Comparison of ENCODE assay signal across 10 cellular contexts in the genomic region with DNA sequence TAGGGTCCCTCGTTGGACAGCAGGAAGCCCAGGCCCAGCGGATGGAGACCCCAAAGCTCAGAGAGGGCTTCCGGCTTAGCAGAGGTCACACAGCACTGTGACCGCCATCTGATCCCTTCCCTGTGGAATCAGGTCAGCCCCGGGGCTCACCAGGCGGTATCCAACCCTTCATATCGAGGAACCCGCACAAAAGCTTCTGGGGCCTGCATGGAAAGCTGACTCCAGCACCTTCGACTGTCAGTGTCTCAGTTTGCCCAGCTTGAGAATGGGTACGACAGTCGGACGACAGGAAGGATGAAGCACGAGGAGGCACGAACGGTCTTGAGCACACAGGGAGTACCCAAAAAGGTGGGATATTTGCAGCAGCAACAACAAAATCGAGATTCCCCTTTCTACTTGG. TPM values are rescaled to one million over a fixed set of nuclear protein-coding genes. Genes with fewer than 3 reads are reported as not detected.
DNase-seq lines count a peak whose midpoint lies in the region; ATAC-seq and TF ChIP-seq lines count a peak whose summit lies in the region.
"Had no signal": no experiment of that assay in that cellular context is flagged by ENCODE, and none has a peak within 500 bp of the region (broad histone marks: within the 10 kb centered on the region; RNA-seq: fewer than 3 reads in every experiment).

No MANE protein-coding gene starts in this region.

- H3K4me1 ChIP-seq in OCI-LY7 (ENCODE audit: insufficient read depth, low read length, poor library complexity, severe bottlenecking) (peaks cover 37% of the 10 kb centered on the region), psoas muscle (peaks cover 40% of the 10 kb centered on the region)

- H2AFZ ChIP-seq in OCI-LY7 (ENCODE audit: low read length), result no peak overlapping the region

- H3K27me3 Mint-ChIP-seq in T-helper 1 cell treated with Interleukin-12 subunit alpha and Interleukin-12 subunit beta and Interleukin-4 antibody, amounts not matched to agents 30 μg/mL and 1 μg/mL, for 36 hours (ENCODE audit: low read depth), result no peaks in the 10 kb centered on the region
- H3K27me3 Mint-ChIP-seq in dendritic cell treated with granulocyte-macrophage colony-stimulating factor and Interleukin-4, amounts not matched to agents 40 ng/mL and 50 ng/mL, for 4 days, result no peaks in the 10 kb centered on the region

- peaks cover 65% of the 10 kb centered on the region for H3K36me3 ChIP-seq in OCI-LY7 (ENCODE audit: insufficient read depth, low read length)
- peaks cover 4 to 41% of the 10 kb centered on the region in 2 donors for H3K36me3 ChIP-seq in psoas muscle (ENCODE audit: insufficient read depth in 1 of 2, low read depth in 1 of 2)

- H3K4me3 ChIP-seq in OCI-LY7 (ENCODE audit: low read depth, low read length, poor library complexity, severe bottlenecking) (no peak overlapping the region), psoas muscle (no peak overlapping the region)
- H3K4me3 ChIP-seq: mucosa of descending colon had no signal

- H3K27ac ChIP-seq in OCI-LY7 (ENCODE audit: low read depth, low read length, poor library complexity, severe bottlenecking) (no peak overlapping the region), psoas muscle (peak overlapping the region; percentile 85)

- no peaks in the 10 kb centered on the region for H3K9me3 Mint-ChIP-seq in T-helper 1 cell treated with Interleukin-12 subunit alpha and Interleukin-12 subunit beta and Interleukin-4 antibody, amounts not matched to agents 30 μg/mL and 1 μg/mL, for 36 hours
- H3K9me3 Mint-ChIP-seq in dendritic cell treated with granulocyte-macrophage colony-stimulating factor and Interleukin-4, amounts not matched to agents 40 ng/mL and 50 ng/mL, for 4 days, result no peaks in the 10 kb centered on the region

- intact Hi-C loops in OCI-LY7 (cut with micrococcal nuclease; ENCODE audit: unreplicated experiment), result no loop called here
- intact Hi-C loops in dendritic cell treated with granulocyte-macrophage colony-stimulating factor and Interleukin-4, amounts not matched to agents 40 ng/mL and 50 ng/mL, for 4 days (cut with micrococcal nuclease), result no loop called here
- intact Hi-C loops in psoas muscle (cut with DNase I), result no loop called here

- peaks cover 31% of the 10 kb centered on the region for H3K36me3 Mint-ChIP-seq in T-helper 1 cell treated with Interleukin-12 subunit alpha and Interleukin-12 subunit beta and Interleukin-4 antibody, amounts not matched to agents 30 μg/mL and 1 μg/mL, for 36 hours (ENCODE audit: low read depth)
- peaks cover 73% of the 10 kb centered on the region for H3K36me3 Mint-ChIP-seq in dendritic cell treated with granulocyte-macrophage colony-stimulating factor and Interleukin-4, amounts not matched to agents 40 ng/mL and 50 ng/mL, for 4 days (ENCODE audit: low read depth)

- DNase-seq in T-helper 1 cell (no peak), OCI-LY7 (ENCODE audit: low spot score) (no peak), psoas muscle (no peak), SIG-M5 treated with dmso at 0.1 percent for 504 hours (lab: John Stamatoyannopoulos, UW; ENCODE audit: unreplicated experiment) (no peak), NCI-H2029 treated with DMSO at 0.1 percent for 48 hours (lab: John Stamatoyannopoulos, UW) (no peak), D341Med (ENCODE audit: low spot score) (no peak)
- DNase-seq: DMS53, mucosa of descending colon had no signal

- no peak for TF ChIP-seq CTCF in OCI-LY7 (conservative IDR thresholded peaks at IDR 0.05; ENCODE audit: low read length)
- no peak for TF ChIP-seq CTCF in psoas muscle (IDR thresholded peaks at IDR 0.05)

- POLR2A ChIA-PET in OCI-LY7 (lab: Charles Lee), result interaction anchor here (0.6 to 2.1 kb wide), 2 partner anchors 17 to 24 kb away, joined by 5 to 7 read pairs; no protein-coding TSS in a partner anchor

- H3K27me3 ChIP-seq in psoas muscle (ENCODE audit: insufficient read depth in 3 of 3, low read length in 2 of 3), result no peaks in the 10 kb centered on the region

- H3K27ac Mint-ChIP-seq in T-helper 1 cell treated with Interleukin-12 subunit alpha and Interleukin-12 subunit beta and Interleukin-4 antibody, amounts not matched to agents 30 μg/mL and 1 μg/mL, for 36 hours, result peak overlapping the region; percentile 31
- no peak overlapping the region for H3K27ac Mint-ChIP-seq in dendritic cell treated with granulocyte-macrophage colony-stimulating factor and Interleukin-4, amounts not matched to agents 40 ng/mL and 50 ng/mL, for 4 days

- 85 to 87% (median 85%) methylated on average over 16 of the region's 16 CpGs for WGBS in psoas muscle, 3 donors

- no peak for ATAC-seq in psoas muscle
- ATAC-seq: mucosa of descending colon had no signal

- peaks cover 4% of the 10 kb centered on the region; the same call in 1 of the 2 replicates for H4K20me1 ChIP-seq in OCI-LY7 (ENCODE audit: insufficient read depth, low read length)

- H3K9me2 ChIP-seq in OCI-LY7 (ENCODE audit: insufficient read depth, low read length), result no peaks in the 10 kb centered on the region

- no peaks in the 10 kb centered on the region for H3K9me3 ChIP-seq in OCI-LY7 (ENCODE audit: low read length)
- H3K9me3 ChIP-seq in psoas muscle, result no peaks in the 10 kb centered on the region
- H3K9me3 ChIP-seq: mucosa of descending colon had no signal

- peak overlapping the region; percentile 44 for H3K4me3 Mint-ChIP-seq in T-helper 1 cell treated with Interleukin-12 subunit alpha and Interleukin-12 subunit beta and Interleukin-4 antibody, amounts not matched to agents 30 μg/mL and 1 μg/mL, for 36 hours
- peak overlapping the region; percentile 39 for H3K4me3 Mint-ChIP-seq in dendritic cell treated with granulocyte-macrophage colony-stimulating factor and Interleukin-4, amounts not matched to agents 40 ng/mL and 50 ng/mL, for 4 days

- TSS peak; percentile 74 for BruUV-seq in OCI-LY7 (replicated peaks; lab: Mats Ljungman, UMichigan)

- peaks cover 30% of the 10 kb centered on the region for H3K4me1 Mint-ChIP-seq in T-helper 1 cell treated with Interleukin-12 subunit alpha and Interleukin-12 subunit beta and Interleukin-4 antibody, amounts not matched to agents 30 μg/mL and 1 μg/mL, for 36 hours (ENCODE audit: low read depth)
- peaks cover 64% of the 10 kb centered on the region for H3K4me1 Mint-ChIP-seq in dendritic cell treated with granulocyte-macrophage colony-stimulating factor and Interleukin-4, amounts not matched to agents 40 ng/mL and 50 ng/mL, for 4 days (ENCODE audit: low read depth)

- peak overlapping the region; percentile 99; the same call in 1 of the 2 replicates for H3K4me2 ChIP-seq in OCI-LY7 (ENCODE audit: low read length)

- peaks cover 40% of the 10 kb centered on the region; the same call in 1 of the 2 replicates for H3K79me2 ChIP-seq in OCI-LY7 (ENCODE audit: insufficient read depth, low read depth, low read length)

- CTCF ChIA-PET in OCI-LY7 (lab: Charles Lee; ENCODE audit: unreplicated experiment), result no interaction called here

RNA-seq across cellular contexts. Expression of a gene that starts 2.6 kb away (rescaled TPM):
- total RNA-seq in OCI-LY7 (2014; rRNA removed; shearing (Covaris generic)), result 424 and 448 TPM in 2 replicates
- total RNA-seq in OCI-LY7 (2022), result 376 and 463 TPM in 2 replicates
- total RNA-seq in psoas muscle, result 100 to 1,000 TPM; 390 to 607 (median 551) TPM
- polyA plus RNA-seq in psoas muscle, result 100 to 1,000 TPM; 450 to 786 (median 780) TPM

RNA-seq across cellular contexts. Expression of a gene that starts 30.6 kb away (rescaled TPM):
- 1.6 and 1.7 TPM in 2 replicates for total RNA-seq in OCI-LY7 (2014; rRNA removed; shearing (Covaris generic))
- total RNA-seq in OCI-LY7 (2022) (1.1 and 1.2 TPM in 2 replicates), psoas muscle (10 to 100 TPM; 28.6 to 42.5 (median 36.1) TPM)
- 10 to 100 TPM; 23.5 to 35.1 (median 31.8) TPM for polyA plus RNA-seq in psoas muscle

RNA-seq across cellular contexts. Expression of a gene that starts 34.5 kb away (rescaled TPM):
- total RNA-seq in OCI-LY7 (2014; rRNA removed; shearing (Covaris generic)), result 12.9 and 13.4 TPM in 2 replicates
- total RNA-seq in OCI-LY7 (2022), result 10.1 and 14.3 TPM in 2 replicates
- total RNA-seq in psoas muscle, result 10 to 100 TPM; 46.7 to 62.4 (median 52.0) TPM
- 10 to 100 TPM; 32.9 to 85.2 (median 33.4) TPM for polyA plus RNA-seq in psoas muscle

Comparison
In these comparisons a context has a peak if more than half of its experiments do, and no peak if none do; other contexts are left out.
1. RNA of a gene that starts 30.6 kb away (total RNA-seq): 28.6 to 42.5 TPM in psoas muscle; 1.1 to 1.7 TPM in OCI-LY7; every median in the first group is over 10 times any median in the second.